In the genomic region with DNA sequence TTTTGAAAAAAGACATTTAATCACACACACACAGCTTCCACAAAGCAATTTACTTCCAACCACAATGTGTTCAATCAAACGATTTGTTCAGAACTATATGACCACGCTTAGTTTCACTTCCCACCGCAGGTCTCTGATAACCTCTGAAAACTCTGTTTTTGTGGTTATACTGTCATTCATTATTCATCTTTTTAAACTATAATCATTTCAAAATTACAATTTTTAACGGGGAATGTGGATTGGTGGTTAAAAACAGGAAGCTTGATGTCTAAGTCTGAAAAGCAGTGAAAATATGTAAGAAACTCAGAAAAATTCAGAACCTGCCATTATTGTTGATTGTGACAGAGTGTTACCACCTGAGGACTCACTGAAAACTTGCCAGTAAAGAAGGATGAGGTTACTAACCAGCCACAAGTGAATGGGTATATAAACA, we compare ENCODE assay signal across 8 cellular contexts. TPM values are rescaled to one million over a fixed set of nuclear protein-coding genes. Genes with fewer than 3 reads are reported as not detected.
DNase-seq lines count a peak whose midpoint lies in the region; ATAC-seq and TF ChIP-seq lines count a peak whose summit lies in the region.

No MANE protein-coding gene starts in this region.

- no peak overlapping the region for H4K8ac ChIP-seq in H9 (replicated peaks; ENCODE audit: insufficient read length, low read depth, low read length)

- no peaks in the 10 kb centered on the region for H3K9me3 Mint-ChIP-seq in activated naive CD8-positive, alpha-beta T cell treated with anti-CD3 and anti-CD28 coated beads, Interleukin-2, amount 50 U/mL, for 24 hours
- H3K9me3 Mint-ChIP-seq in H9, result no peaks in the 10 kb centered on the region

- H2BK12ac ChIP-seq in H9 (ENCODE audit: insufficient read length, low read depth, low read length), result no peak overlapping the region

- TF ChIP-seq POLR2A in right lobe of liver (IDR thresholded peaks at IDR 0.05), result no peak

- no peaks in the 10 kb centered on the region for H4K20me1 ChIP-seq in H9 (ENCODE audit: control insufficient read depth, insufficient read depth, insufficient read length)

- H4K5ac ChIP-seq in H9 (ENCODE audit: insufficient read length, low read depth, low read length), result no peak overlapping the region

- peak; percentile 61 for ATAC-seq in GM21526 (IDR thresholded peaks at IDR 0.05; ENCODE audit: low FRiP score, unreplicated experiment)
- ATAC-seq in activated naive CD8-positive, alpha-beta T cell treated with anti-CD3 and anti-CD28 coated beads, Interleukin-2, amount 50 U/mL, for 24 hours, result peak; percentile 87
- no peak for ATAC-seq in right lobe of liver

- H3K4me3 ChIP-seq in right lobe of liver, result no peak overlapping the region

- H3K79me1 ChIP-seq in H9 (ENCODE audit: insufficient read depth, low read depth, low read length, poor library complexity, severe bottlenecking), result no peaks in the 10 kb centered on the region

- intact Hi-C loops in right lobe of liver (cut with DNase I), result no loop called here

- TF ChIP-seq CTCF in right lobe of liver (IDR thresholded peaks at IDR 0.05) (no peak), H9 (conservative IDR thresholded peaks at IDR 0.05) (no peak)

- no peak overlapping the region for H2BK120ac ChIP-seq in H9 (ENCODE audit: low read depth, low read length, poor library complexity, severe bottlenecking)

- no peak overlapping the region for H2BK15ac ChIP-seq in H9 (ENCODE audit: low read depth, low read length)

- H3T11ph ChIP-seq in H9 (ENCODE audit: low read length), result no peak overlapping the region

- H3K23me2 ChIP-seq in H9 (ENCODE audit: insufficient read length, low read depth, low read length, poor library complexity, severe bottlenecking), result no peaks in the 10 kb centered on the region

- no peak overlapping the region for H2AFZ ChIP-seq in H9 (ENCODE audit: low read length)

- H2BK20ac ChIP-seq in H9 (ENCODE audit: low read depth, low read length, poor library complexity, severe bottlenecking), result no peak overlapping the region

- no peaks in the 10 kb centered on the region for H3K79me2 ChIP-seq in H9 (ENCODE audit: insufficient read depth, low read length)

- peak overlapping the region; percentile 52 for H3K4me3 Mint-ChIP-seq in activated naive CD8-positive, alpha-beta T cell treated with anti-CD3 and anti-CD28 coated beads, Interleukin-2, amount 50 U/mL, for 24 hours
- no peak overlapping the region for H3K4me3 Mint-ChIP-seq in H9

- H3K36me3 ChIP-seq in right lobe of liver, result no peaks in the 10 kb centered on the region

- no peak overlapping the region for H2BK5ac ChIP-seq in H9 (ENCODE audit: insufficient read length, low read length)

- H3K9ac ChIP-seq in H9 (ENCODE audit: extremely low read depth, insufficient read length, low read length), result no peak overlapping the region

- peaks cover 87% of the 10 kb centered on the region for H3K27me3 Mint-ChIP-seq in activated naive CD8-positive, alpha-beta T cell treated with anti-CD3 and anti-CD28 coated beads, Interleukin-2, amount 50 U/mL, for 24 hours
- H3K27me3 Mint-ChIP-seq in H9 (ENCODE audit: low read depth), result peaks cover 5% of the 10 kb centered on the region

- H3K4me2 ChIP-seq in H9 (ENCODE audit: insufficient read depth, insufficient read length, low read length), result no peak overlapping the region

- no peak overlapping the region for H3K56ac ChIP-seq in H9 (ENCODE audit: insufficient read length, low read depth, low read length)

- DNase-seq in CD1c-positive myeloid dendritic cell (ENCODE audit: extremely low spot score) (peak; percentile 41), NOMO-1 (lab: John Stamatoyannopoulos, UW; ENCODE audit: unreplicated experiment in 2 of 2) (peak; percentile 85 to 98), DMS79 treated with DMSO at 0.1 percent for 48 hours (lab: John Stamatoyannopoulos, UW) (no peak), right lobe of liver (no peak), SW 1271 (lab: John Stamatoyannopoulos, UW) (no peak), H9 (no peak)
- peak; percentile 68 for DNase-seq in activated naive CD8-positive, alpha-beta T cell treated with anti-CD3 and anti-CD28 coated beads, Interleukin-2, amount 50 U/mL, for 24 hours

- H3K27ac ChIP-seq in right lobe of liver, result no peak overlapping the region
- H3K27ac ChIP-seq in H9 (ENCODE audit: insufficient read length, low read depth, low read length), result no peak overlapping the region

- no peak overlapping the region for H3K4ac ChIP-seq in H9 (ENCODE audit: low read depth, low read length)

- H3K27me3 ChIP-seq in right lobe of liver (no peaks in the 10 kb centered on the region), H9 (ENCODE audit: insufficient read depth, low read length) (no peaks in the 10 kb centered on the region)

- no peak overlapping the region for H2AK5ac ChIP-seq in H9 (ENCODE audit: insufficient read length, low read length)

- no peak overlapping the region for H3K23ac ChIP-seq in H9 (ENCODE audit: insufficient read length, low read depth, low read length)

- H3K9me3 ChIP-seq in right lobe of liver (no peaks in the 10 kb centered on the region), H9 (ENCODE audit: control insufficient read depth, low read depth, low read length) (no peaks in the 10 kb centered on the region)

- WGBS in right lobe of liver (ENCODE audit: insufficient coverage, low coverage, low lambda C conversion rate, missing lambda C conversion rate), result 45% methylated on average over 4 of the region's 4 CpGs
- no CpG with 5 or more reads among the region's 4 CpGs for WGBS in H9 (ENCODE audit: extremely low coverage, insufficient read length, low lambda C conversion rate)

- no peaks in the 10 kb centered on the region for H3K36me3 Mint-ChIP-seq in activated naive CD8-positive, alpha-beta T cell treated with anti-CD3 and anti-CD28 coated beads, Interleukin-2, amount 50 U/mL, for 24 hours (ENCODE audit: low read depth)
- no peaks in the 10 kb centered on the region for H3K36me3 Mint-ChIP-seq in H9 (ENCODE audit: insufficient read depth in 1 of 3, low read depth in 3 of 3)

- no peak overlapping the region for H3K14ac ChIP-seq in H9 (ENCODE audit: insufficient read depth, low read length)

- H3K4me1 ChIP-seq in right lobe of liver, result no peaks in the 10 kb centered on the region
- H3K4me1 ChIP-seq in H9 (ENCODE audit: insufficient read depth, low read length), result no peaks in the 10 kb centered on the region

- peak overlapping the region; percentile 82 for H3K27ac Mint-ChIP-seq in activated naive CD8-positive, alpha-beta T cell treated with anti-CD3 and anti-CD28 coated beads, Interleukin-2, amount 50 U/mL, for 24 hours
- no peak overlapping the region for H3K27ac Mint-ChIP-seq in H9

- H3K4me1 Mint-ChIP-seq in activated naive CD8-positive, alpha-beta T cell treated with anti-CD3 and anti-CD28 coated beads, Interleukin-2, amount 50 U/mL, for 24 hours, result peaks cover 28% of the 10 kb centered on the region
- H3K4me1 Mint-ChIP-seq in H9, result peaks cover 2% of the 10 kb centered on the region in 2 experiments; a peak in 1 of 4 replicates

- no peak overlapping the region for H4K91ac ChIP-seq in H9 (ENCODE audit: insufficient read length, low read depth, low read length)

- H3K18ac ChIP-seq in H9 (ENCODE audit: insufficient read length, low read depth, low read length), result no peak overlapping the region

RNA-seq across cellular contexts. Expression of gene TMEM174, which starts 12.7 kb away (rescaled TPM):
- total RNA-seq in right lobe of liver (not detected), H9 (2021) (not detected in 2 replicates)

RNA-seq across cellular contexts. Expression of gene TMEM171, which starts 39.9 kb away (rescaled TPM):
- total RNA-seq in right lobe of liver (1 to 10 TPM in 4 of 6 experiments, under 1 TPM in 2; 0.57 to 3.2 (median 1.6) TPM), H9 (2021) (0.42 TPM in 2 replicates)

Comparison
In these comparisons a context has a peak if more than half of its experiments do, and no peak if none do; other contexts are left out.
1. DNase-seq: peak in CD1c-positive myeloid dendritic cell (single experiment), NOMO-1 (2 of 2) and activated naive CD8-positive, alpha-beta T cell treated with anti-CD3 and anti-CD28 coated beads, Interleukin-2, amount 50 U/mL, for 24 hours (single experiment); none in DMS79 treated with DMSO at 0.1 percent for 48 hours (single experiment), right lobe of liver (0 of 3), SW 1271 (0 of 2) and H9 (single experiment).
2. ATAC-seq: peak in GM21526 (single experiment) and activated naive CD8-positive, alpha-beta T cell treated with anti-CD3 and anti-CD28 coated beads, Interleukin-2, amount 50 U/mL, for 24 hours (single experiment); none in right lobe of liver (0 of 4).